Comparison of ENCODE assay signal across 8 cellular contexts in genomic region chr9:114911167-114911821, GRCh38. TPM values are rescaled to one million over a fixed set of nuclear protein-coding genes. Genes with fewer than 3 reads are reported as not detected.
DNase-seq lines count a peak whose midpoint lies in the region; ATAC-seq and TF ChIP-seq lines count a peak whose summit lies in the region.

No MANE protein-coding gene starts in this region.

- no peaks in the 10 kb centered on the region for H3K9me3 Mint-ChIP-seq in activated CD4-positive, alpha-beta T cell treated with anti-CD3 and anti-CD28 coated beads, Interleukin-2, amount 10 ng/mL, durations not matched to agents 7 days and 5 days
- no peaks in the 10 kb centered on the region for H3K9me3 Mint-ChIP-seq in WTC11

- H3K27ac ChIP-seq in heart left ventricle (no peak overlapping the region), spleen (peak overlapping the region in 4 of 8 donors; percentile 53 to 76 (median 66))

- WGBS in heart left ventricle, 4 donors: 51 to 70% (median 55%) methylated on average over 2 of the region's 2 CpGs
- 69 to 86% (median 73%) methylated on average over 2 of the region's 2 CpGs for WGBS in spleen, 5 donors

- no peak for DNase-seq in activated CD4-positive, alpha-beta T cell treated with anti-CD3 and anti-CD28 coated beads, Interleukin-2, amount 10 ng/mL, durations not matched to agents 7 days and 5 days
- DNase-seq in activated CD4-positive, alpha-beta T cell treated with anti-CD3 and anti-CD28 coated beads for 1 hour: no peak
- peak; percentile 39 for DNase-seq in NCI-H146 treated with DMSO at 0.1 percent for 48 hours (lab: John Stamatoyannopoulos, UW; ENCODE audit: unreplicated experiment)
- DNase-seq in WTC11 (ENCODE audit: low spot score): no peak
- no peak for DNase-seq in heart left ventricle
- DNase-seq in spleen: no peak
- no peak for DNase-seq in activated T-cell treated with anti-CD3 and anti-CD28 coated beads, Interleukin-2, amount 50 U/mL, for 1 hour

- TF ChIP-seq CTCF in WTC11 (IDR thresholded peaks at IDR 0.05): no peak; the same call in 1 of the 2 replicates
- peak; percentile 52 to 78 (median 66) for TF ChIP-seq CTCF in heart left ventricle (IDR thresholded peaks at IDR 0.05)
- TF ChIP-seq CTCF in spleen (IDR thresholded peaks at IDR 0.05 in 8 of 11, conservative IDR thresholded peaks at IDR 0.05 in 3 of 11): peak in 9 of 11 experiments; percentile 21 to 61 (median 57)

- no peaks in the 10 kb centered on the region for H3K9me3 ChIP-seq in heart left ventricle
- H3K9me3 ChIP-seq in spleen: no peaks in the 10 kb centered on the region

- intact Hi-C loops in heart left ventricle (cut with DNase I) (loop anchor here in 8 of 10 donors (2.0 to 10.0 kb wide), 10 partner anchors 94 to 506 kb away; partner anchors contain the start of gene TEX48 (in 3 of the 8)), spleen (cut with DNase I; ENCODE audit: low total_unique reads) (loop anchor here (5.0 to 10.0 kb wide), 2 partner anchors 101 to 226 kb away; partner anchors contain the start of gene TEX48)

- POLR2A ChIA-PET in activated CD4-positive, alpha-beta T cell treated with anti-CD3 and anti-CD28 coated beads, Interleukin-2, amount 10 ng/mL, durations not matched to agents 7 days and 5 days (lab: Charles Lee): no interaction called here
- POLR2A ChIA-PET in WTC11 (lab: Charles Lee): no interaction called here

- H3K4me1 Mint-ChIP-seq in activated CD4-positive, alpha-beta T cell treated with anti-CD3 and anti-CD28 coated beads, Interleukin-2, amount 10 ng/mL, durations not matched to agents 7 days and 5 days: peaks cover 96% of the 10 kb centered on the region
- peaks cover 24% of the 10 kb centered on the region for H3K4me1 Mint-ChIP-seq in WTC11

- no peak overlapping the region for H3K4me3 ChIP-seq in heart left ventricle
- no peak overlapping the region for H3K4me3 ChIP-seq in spleen

- ATAC-seq in WTC11 (peak; percentile 23), heart left ventricle (peak in 3 of 4 donors; percentile 53 to 80 (median 77)), GM19328 (IDR thresholded peaks at IDR 0.05; ENCODE audit: unreplicated experiment) (no peak)

- no peaks in the 10 kb centered on the region for H3K27me3 Mint-ChIP-seq in activated CD4-positive, alpha-beta T cell treated with anti-CD3 and anti-CD28 coated beads, Interleukin-2, amount 10 ng/mL, durations not matched to agents 7 days and 5 days
- peaks cover 73% of the 10 kb centered on the region for H3K27me3 Mint-ChIP-seq in WTC11 (ENCODE audit: low read depth)

- H3K4me3 Mint-ChIP-seq in activated CD4-positive, alpha-beta T cell treated with anti-CD3 and anti-CD28 coated beads, Interleukin-2, amount 10 ng/mL, durations not matched to agents 7 days and 5 days: no peak overlapping the region
- no peak overlapping the region for H3K4me3 Mint-ChIP-seq in WTC11

- H3K27ac Mint-ChIP-seq in activated CD4-positive, alpha-beta T cell treated with anti-CD3 and anti-CD28 coated beads, Interleukin-2, amount 10 ng/mL, durations not matched to agents 7 days and 5 days: peak overlapping the region; percentile 96
- H3K27ac Mint-ChIP-seq in WTC11: no peak overlapping the region

- TF ChIP-seq POLR2A in heart left ventricle (IDR thresholded peaks at IDR 0.05): no peak
- no peak for TF ChIP-seq POLR2A in spleen (IDR thresholded peaks at IDR 0.05)

- CTCF ChIA-PET in activated CD4-positive, alpha-beta T cell treated with anti-CD3 and anti-CD28 coated beads, Interleukin-2, amount 10 ng/mL, durations not matched to agents 7 days and 5 days (lab: Charles Lee): interaction anchor here (0.8 to 3.1 kb wide), 7 partner anchors 10 to 229 kb away, joined by 3 to 19 read pairs (median 7); partner anchors contain the start of genes TEX48 and TNFSF8
- CTCF ChIA-PET in WTC11 (lab: Charles Lee): interaction anchor here (0.8 to 3.0 kb wide), 6 partner anchors 9 to 230 kb away, joined by 3 to 10 read pairs (median 6); no protein-coding TSS in a partner anchor

- H3K36me3 ChIP-seq in heart left ventricle: peaks cover 0 to 6% (median 0%) of the 10 kb centered on the region in 9 donors
- peaks cover 0 to 38% (median 0%) of the 10 kb centered on the region in 6 donors for H3K36me3 ChIP-seq in spleen

- H3K36me3 Mint-ChIP-seq in activated CD4-positive, alpha-beta T cell treated with anti-CD3 and anti-CD28 coated beads, Interleukin-2, amount 10 ng/mL, durations not matched to agents 7 days and 5 days (ENCODE audit: low read depth): peaks cover 97% of the 10 kb centered on the region
- no peaks in the 10 kb centered on the region for H3K36me3 Mint-ChIP-seq in WTC11

- peaks cover 0 to 21% (median 0%) of the 10 kb centered on the region in 12 donors for H3K4me1 ChIP-seq in heart left ventricle
- H3K4me1 ChIP-seq in spleen: peaks cover 24 to 67% (median 53%) of the 10 kb centered on the region in 6 donors

- peaks cover 0 to 10% (median 0%) of the 10 kb centered on the region in 9 donors for H3K27me3 ChIP-seq in heart left ventricle
- no peaks in the 10 kb centered on the region for H3K27me3 ChIP-seq in spleen (replicated peaks in 1 of 7)

TF ChIP-seq in WTC11, 78 proteins besides CTCF, POLR2A, EP300 and RAD21:
- no peak for TF ChIP-seq NFATC4 (CRISPR knock-in tag; IDR thresholded peaks at IDR 0.05)

RNA-seq across cellular contexts. Expression of gene TNFSF8, which starts 19.1 kb away (rescaled TPM):
- 10 to 100 TPM; 76.2 to 88.8 TPM for total RNA-seq in activated CD4-positive, alpha-beta T cell treated with anti-CD3 and anti-CD28 coated beads, Interleukin-2, amount 10 ng/mL, durations not matched to agents 7 days and 5 days
- total RNA-seq in WTC11 (2021) (0.25 TPM in 1 of 3 replicates, not detected in the others), heart left ventricle (1 to 10 TPM in 2 of 9 donors, under 1 TPM in 7; 0.25 to 4.9 (median 0.92) TPM), spleen (10 to 100 TPM in 5 of 7 donors, 1 to 10 TPM in 2; 7.1 to 42.7 (median 19.2) TPM)
- polyA plus RNA-seq in heart left ventricle (under 1 TPM in 1 of 2 donors, not detected in 1; 0.47 TPM), spleen (10 to 100 TPM in 2 of 3 donors, 1 to 10 TPM in 1; 4.8 to 16.0 (median 10.2) TPM)
